In the genomic region with DNA sequence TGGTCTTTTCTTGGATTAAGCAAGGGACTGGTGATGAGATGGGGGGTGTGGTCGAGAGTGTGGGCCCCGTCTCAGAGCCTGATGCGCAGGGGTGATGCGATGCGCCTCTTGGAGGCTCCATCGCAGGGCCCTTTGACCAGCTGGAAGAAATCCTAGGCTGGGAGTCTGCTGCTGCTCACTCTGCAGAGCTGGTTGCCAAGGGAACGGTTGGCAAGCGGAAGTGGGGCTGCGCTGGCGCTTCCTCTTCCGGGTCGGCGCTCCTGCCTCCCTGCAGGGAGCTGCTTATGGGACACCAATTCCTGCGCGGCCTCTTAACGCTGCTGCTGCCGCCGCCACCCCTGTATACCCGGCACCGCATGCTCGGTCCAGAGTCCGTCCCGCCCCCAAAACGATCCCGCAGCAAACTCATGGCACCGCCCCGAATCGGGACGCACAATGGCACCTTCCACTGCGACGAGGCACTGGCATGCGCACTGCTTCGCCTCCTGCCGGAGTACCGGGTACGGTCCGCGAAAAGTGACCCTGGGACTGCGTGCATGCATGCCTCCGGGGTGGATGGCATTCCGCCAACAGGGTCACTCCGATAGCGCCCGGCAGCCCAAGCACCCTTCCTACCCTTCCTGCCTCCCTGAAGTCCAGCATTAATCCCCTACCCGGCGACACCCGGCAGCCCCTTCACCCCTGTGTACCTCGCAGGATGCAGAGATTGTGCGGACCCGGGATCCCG, we compare ENCODE assay signal across 1 cellular context.
TF ChIP-seq lines count a peak whose summit lies in the region.

A gene with protein sequence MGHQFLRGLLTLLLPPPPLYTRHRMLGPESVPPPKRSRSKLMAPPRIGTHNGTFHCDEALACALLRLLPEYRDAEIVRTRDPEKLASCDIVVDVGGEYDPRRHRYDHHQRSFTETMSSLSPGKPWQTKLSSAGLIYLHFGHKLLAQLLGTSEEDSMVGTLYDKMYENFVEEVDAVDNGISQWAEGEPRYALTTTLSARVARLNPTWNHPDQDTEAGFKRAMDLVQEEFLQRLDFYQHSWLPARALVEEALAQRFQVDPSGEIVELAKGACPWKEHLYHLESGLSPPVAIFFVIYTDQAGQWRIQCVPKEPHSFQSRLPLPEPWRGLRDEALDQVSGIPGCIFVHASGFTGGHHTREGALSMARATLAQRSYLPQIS (plus strand): TSS at position 242 of the 727 bp plus-strand sequence. CDS start 43 bp downstream, at position 285.

TF ChIP-seq in HepG2, 621 proteins besides CTCF, POLR2A, EP300 and RAD21 (continued from another document and continues in another):
- TF ChIP-seq, protein P1, sequence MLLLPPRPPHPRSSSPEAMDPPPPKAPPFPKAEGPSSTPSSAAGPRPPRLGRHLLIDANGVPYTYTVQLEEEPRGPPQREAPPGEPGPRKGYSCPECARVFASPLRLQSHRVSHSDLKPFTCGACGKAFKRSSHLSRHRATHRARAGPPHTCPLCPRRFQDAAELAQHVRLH (CRISPR knock-in tag; IDR thresholded peaks at IDR 0.05; ENCODE audit: borderline replicate concordance, low read depth): peak; percentile 56; the same call in 1 of the 2 replicates
- TF ChIP-seq, protein P2, sequence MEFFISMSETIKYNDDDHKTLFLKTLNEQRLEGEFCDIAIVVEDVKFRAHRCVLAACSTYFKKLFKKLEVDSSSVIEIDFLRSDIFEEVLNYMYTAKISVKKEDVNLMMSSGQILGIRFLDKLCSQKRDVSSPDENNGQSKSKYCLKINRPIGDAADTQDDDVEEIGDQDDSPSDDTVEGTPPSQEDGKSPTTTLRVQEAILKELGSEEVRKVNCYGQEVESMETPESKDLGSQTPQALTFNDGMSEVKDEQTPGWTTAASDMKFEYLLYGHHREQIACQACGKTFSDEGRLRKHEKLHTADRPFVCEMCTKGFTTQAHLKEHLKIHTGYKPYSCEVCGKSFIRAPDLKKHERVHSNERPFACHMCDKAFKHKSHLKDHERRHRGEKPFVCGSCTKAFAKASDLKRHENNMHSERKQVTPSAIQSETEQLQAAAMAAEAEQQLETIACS (CRISPR knock-in tag; IDR thresholded peaks at IDR 0.05): no peak
- peak; percentile 93 for TF ChIP-seq THAP11 (CRISPR knock-in tag; IDR thresholded peaks at IDR 0.05)
- TF ChIP-seq ZNF615 (CRISPR knock-in tag; IDR thresholded peaks at IDR 0.05; ENCODE audit: borderline replicate concordance): no peak
- no peak for TF ChIP-seq IKZF1 (IDR thresholded peaks at IDR 0.05)
- peak; percentile 23; the same call in 1 of the 2 replicates for TF ChIP-seq KDM3A (CRISPR knock-in tag; IDR thresholded peaks at IDR 0.05; ENCODE audit: low read depth)
- no peak for TF ChIP-seq ZNF335 (CRISPR knock-in tag; IDR thresholded peaks at IDR 0.05)
- no peak for TF ChIP-seq ZSCAN12 (CRISPR knock-in tag; IDR thresholded peaks at IDR 0.05)
- TF ChIP-seq ZNF616 (CRISPR knock-in tag; IDR thresholded peaks at IDR 0.05; ENCODE audit: low read depth): no peak
- TF ChIP-seq ZBTB42 (CRISPR knock-in tag; IDR thresholded peaks at IDR 0.05): no peak
- TF ChIP-seq ZNF570 (CRISPR knock-in tag; IDR thresholded peaks at IDR 0.05; ENCODE audit: borderline replicate concordance): no peak
- TF ChIP-seq GATA4 (IDR thresholded peaks at IDR 0.05; ENCODE audit: borderline replicate concordance, low read depth): 0 out of 2 replicates have a peak, but pooled peaks have one; percentile 9
- no peak for TF ChIP-seq ZFP36L2 (CRISPR knock-in tag; IDR thresholded peaks at IDR 0.05)
- TF ChIP-seq SMAD9 (CRISPR knock-in tag; IDR thresholded peaks at IDR 0.05): 0 out of 2 replicates have a peak, but pooled peaks have one; percentile 57
- no peak for TF ChIP-seq SP4 (CRISPR knock-in tag; IDR thresholded peaks at IDR 0.05)
- TF ChIP-seq, protein P3, sequence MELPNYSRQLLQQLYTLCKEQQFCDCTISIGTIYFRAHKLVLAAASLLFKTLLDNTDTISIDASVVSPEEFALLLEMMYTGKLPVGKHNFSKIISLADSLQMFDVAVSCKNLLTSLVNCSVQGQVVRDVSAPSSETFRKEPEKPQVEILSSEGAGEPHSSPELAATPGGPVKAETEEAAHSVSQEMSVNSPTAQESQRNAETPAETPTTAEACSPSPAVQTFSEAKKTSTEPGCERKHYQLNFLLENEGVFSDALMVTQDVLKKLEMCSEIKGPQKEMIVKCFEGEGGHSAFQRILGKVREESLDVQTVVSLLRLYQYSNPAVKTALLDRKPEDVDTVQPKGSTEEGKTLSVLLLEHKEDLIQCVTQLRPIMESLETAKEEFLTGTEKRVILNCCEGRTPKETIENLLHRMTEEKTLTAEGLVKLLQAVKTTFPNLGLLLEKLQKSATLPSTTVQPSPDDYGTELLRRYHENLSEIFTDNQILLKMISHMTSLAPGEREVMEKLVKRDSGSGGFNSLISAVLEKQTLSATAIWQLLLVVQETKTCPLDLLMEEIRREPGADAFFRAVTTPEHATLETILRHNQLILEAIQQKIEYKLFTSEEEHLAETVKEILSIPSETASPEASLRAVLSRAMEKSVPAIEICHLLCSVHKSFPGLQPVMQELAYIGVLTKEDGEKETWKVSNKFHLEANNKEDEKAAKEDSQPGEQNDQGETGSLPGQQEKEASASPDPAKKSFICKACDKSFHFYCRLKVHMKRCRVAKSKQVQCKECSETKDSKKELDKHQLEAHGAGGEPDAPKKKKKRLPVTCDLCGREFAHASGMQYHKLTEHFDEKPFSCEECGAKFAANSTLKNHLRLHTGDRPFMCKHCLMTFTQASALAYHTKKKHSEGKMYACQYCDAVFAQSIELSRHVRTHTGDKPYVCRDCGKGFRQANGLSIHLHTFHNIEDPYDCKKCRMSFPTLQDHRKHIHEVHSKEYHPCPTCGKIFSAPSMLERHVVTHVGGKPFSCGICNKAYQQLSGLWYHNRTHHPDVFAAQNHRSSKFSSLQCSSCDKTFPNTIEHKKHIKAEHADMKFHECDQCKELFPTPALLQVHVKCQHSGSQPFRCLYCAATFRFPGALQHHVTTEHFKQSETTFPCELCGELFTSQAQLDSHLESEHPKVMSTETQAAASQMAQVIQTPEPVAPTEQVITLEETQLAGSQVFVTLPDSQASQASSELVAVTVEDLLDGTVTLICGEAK (IDR thresholded peaks at IDR 0.05): peak; percentile 94
- TF ChIP-seq, protein P3 (CRISPR knock-in tag; IDR thresholded peaks at IDR 0.05): peak; percentile 34; the same call in 1 of the 2 replicates
- TF ChIP-seq ZNF274 (CRISPR knock-in tag; IDR thresholded peaks at IDR 0.05): peak; percentile 84; the same call in 1 of the 2 replicates
- peak; percentile 97 for TF ChIP-seq TARDBP (CRISPR knock-in tag; IDR thresholded peaks at IDR 0.05)
- TF ChIP-seq GPN1 (CRISPR knock-in tag; IDR thresholded peaks at IDR 0.05; ENCODE audit: borderline replicate concordance): no peak
- TF ChIP-seq ESRRA (CRISPR knock-in tag; IDR thresholded peaks at IDR 0.05; ENCODE audit: low read depth): peak; percentile 71; the same call in 1 of the 2 replicates
- TF ChIP-seq KDM2A (CRISPR knock-in tag; IDR thresholded peaks at IDR 0.05; ENCODE audit: borderline replicate concordance, low read depth): peak; percentile 100
- TF ChIP-seq GFI1 (CRISPR knock-in tag; IDR thresholded peaks at IDR 0.05; ENCODE audit: borderline replicate concordance): no peak
- TF ChIP-seq PCBP1 (IDR thresholded peaks at IDR 0.05; ENCODE audit: borderline replicate concordance, low read depth, low read length): no peak; the same call in 1 of the 2 replicates
- no peak; the same call in 1 of the 2 replicates for TF ChIP-seq DNMT3B (CRISPR knock-in tag; conservative IDR thresholded peaks at IDR 0.05)
- no peak for TF ChIP-seq ZMYM3 (CRISPR knock-in tag; IDR thresholded peaks at IDR 0.05)
- peak; percentile 93 for TF ChIP-seq SSRP1 (CRISPR knock-in tag; IDR thresholded peaks at IDR 0.05)
- peak; percentile 93; the same call in 1 of the 2 replicates for TF ChIP-seq MXD4 (CRISPR knock-in tag; IDR thresholded peaks at IDR 0.05)
- TF ChIP-seq, protein P4, sequence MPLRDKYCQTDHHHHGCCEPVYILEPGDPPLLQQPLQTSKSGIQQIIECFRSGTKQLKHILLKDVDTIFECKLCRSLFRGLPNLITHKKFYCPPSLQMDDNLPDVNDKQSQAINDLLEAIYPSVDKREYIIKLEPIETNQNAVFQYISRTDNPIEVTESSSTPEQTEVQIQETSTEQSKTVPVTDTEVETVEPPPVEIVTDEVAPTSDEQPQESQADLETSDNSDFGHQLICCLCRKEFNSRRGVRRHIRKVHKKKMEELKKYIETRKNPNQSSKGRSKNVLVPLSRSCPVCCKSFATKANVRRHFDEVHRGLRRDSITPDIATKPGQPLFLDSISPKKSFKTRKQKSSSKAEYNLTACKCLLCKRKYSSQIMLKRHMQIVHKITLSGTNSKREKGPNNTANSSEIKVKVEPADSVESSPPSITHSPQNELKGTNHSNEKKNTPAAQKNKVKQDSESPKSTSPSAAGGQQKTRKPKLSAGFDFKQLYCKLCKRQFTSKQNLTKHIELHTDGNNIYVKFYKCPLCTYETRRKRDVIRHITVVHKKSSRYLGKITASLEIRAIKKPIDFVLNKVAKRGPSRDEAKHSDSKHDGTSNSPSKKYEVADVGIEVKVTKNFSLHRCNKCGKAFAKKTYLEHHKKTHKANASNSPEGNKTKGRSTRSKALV (CRISPR knock-in tag; IDR thresholded peaks at IDR 0.05): no peak
- TF ChIP-seq, protein P5, sequence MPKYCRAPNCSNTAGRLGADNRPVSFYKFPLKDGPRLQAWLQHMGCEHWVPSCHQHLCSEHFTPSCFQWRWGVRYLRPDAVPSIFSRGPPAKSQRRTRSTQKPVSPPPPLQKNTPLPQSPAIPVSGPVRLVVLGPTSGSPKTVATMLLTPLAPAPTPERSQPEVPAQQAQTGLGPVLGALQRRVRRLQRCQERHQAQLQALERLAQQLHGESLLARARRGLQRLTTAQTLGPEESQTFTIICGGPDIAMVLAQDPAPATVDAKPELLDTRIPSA (CRISPR knock-in tag; IDR thresholded peaks at IDR 0.05; ENCODE audit: borderline replicate concordance): no peak
- no peak for TF ChIP-seq ZNF557 (CRISPR knock-in tag; IDR thresholded peaks at IDR 0.05)
- peak; percentile 70 for TF ChIP-seq HOXA3 (CRISPR knock-in tag; IDR thresholded peaks at IDR 0.05)
- TF ChIP-seq, protein P6, sequence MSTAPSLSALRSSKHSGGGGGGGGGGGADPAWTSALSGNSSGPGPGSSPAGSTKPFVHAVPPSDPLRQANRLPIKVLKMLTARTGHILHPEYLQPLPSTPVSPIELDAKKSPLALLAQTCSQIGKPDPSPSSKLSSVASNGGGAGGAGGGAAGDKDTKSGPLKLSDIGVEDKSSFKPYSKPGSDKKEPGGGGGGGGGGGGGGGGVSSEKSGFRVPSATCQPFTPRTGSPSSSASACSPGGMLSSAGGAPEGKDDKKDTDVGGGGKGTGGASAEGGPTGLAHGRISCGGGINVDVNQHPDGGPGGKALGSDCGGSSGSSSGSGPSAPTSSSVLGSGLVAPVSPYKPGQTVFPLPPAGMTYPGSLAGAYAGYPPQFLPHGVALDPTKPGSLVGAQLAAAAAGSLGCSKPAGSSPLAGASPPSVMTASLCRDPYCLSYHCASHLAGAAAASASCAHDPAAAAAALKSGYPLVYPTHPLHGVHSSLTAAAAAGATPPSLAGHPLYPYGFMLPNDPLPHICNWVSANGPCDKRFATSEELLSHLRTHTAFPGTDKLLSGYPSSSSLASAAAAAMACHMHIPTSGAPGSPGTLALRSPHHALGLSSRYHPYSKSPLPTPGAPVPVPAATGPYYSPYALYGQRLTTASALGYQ (CRISPR knock-in tag; IDR thresholded peaks at IDR 0.05): no peak
- TF ChIP-seq, protein P7, sequence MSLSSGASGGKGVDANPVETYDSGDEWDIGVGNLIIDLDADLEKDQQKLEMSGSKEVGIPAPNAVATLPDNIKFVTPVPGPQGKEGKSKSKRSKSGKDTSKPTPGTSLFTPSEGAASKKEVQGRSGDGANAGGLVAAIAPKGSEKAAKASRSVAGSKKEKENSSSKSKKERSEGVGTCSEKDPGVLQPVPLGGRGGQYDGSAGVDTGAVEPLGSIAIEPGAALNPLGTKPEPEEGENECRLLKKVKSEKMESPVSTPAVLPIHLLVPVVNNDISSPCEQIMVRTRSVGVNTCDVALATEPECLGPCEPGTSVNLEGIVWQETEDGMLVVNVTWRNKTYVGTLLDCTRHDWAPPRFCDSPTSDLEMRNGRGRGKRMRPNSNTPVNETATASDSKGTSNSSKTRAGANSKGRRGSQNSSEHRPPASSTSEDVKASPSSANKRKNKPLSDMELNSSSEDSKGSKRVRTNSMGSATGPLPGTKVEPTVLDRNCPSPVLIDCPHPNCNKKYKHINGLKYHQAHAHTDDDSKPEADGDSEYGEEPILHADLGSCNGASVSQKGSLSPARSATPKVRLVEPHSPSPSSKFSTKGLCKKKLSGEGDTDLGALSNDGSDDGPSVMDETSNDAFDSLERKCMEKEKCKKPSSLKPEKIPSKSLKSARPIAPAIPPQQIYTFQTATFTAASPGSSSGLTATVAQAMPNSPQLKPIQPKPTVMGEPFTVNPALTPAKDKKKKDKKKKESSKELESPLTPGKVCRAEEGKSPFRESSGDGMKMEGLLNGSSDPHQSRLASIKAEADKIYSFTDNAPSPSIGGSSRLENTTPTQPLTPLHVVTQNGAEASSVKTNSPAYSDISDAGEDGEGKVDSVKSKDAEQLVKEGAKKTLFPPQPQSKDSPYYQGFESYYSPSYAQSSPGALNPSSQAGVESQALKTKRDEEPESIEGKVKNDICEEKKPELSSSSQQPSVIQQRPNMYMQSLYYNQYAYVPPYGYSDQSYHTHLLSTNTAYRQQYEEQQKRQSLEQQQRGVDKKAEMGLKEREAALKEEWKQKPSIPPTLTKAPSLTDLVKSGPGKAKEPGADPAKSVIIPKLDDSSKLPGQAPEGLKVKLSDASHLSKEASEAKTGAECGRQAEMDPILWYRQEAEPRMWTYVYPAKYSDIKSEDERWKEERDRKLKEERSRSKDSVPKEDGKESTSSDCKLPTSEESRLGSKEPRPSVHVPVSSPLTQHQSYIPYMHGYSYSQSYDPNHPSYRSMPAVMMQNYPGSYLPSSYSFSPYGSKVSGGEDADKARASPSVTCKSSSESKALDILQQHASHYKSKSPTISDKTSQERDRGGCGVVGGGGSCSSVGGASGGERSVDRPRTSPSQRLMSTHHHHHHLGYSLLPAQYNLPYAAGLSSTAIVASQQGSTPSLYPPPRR (CRISPR knock-in tag; IDR thresholded peaks at IDR 0.05; ENCODE audit: borderline replicate concordance): 0 out of 2 replicates have a peak, but pooled peaks have one; percentile 45
